Comparison of ENCODE assay signal across 22 cellular contexts in genomic region chr10:21032587-21033319, GRCh38.
A peak's percentile ranks its signal among the peaks of the same experiment; 100 is the strongest.
DNase-seq lines count a peak whose midpoint lies in the region; ATAC-seq, FAIRE-seq and TF ChIP-seq lines count a peak whose summit lies in the region.
"Had no signal": no experiment of that assay in that cellular context is flagged by ENCODE, and none has a peak within 500 bp of the region (broad histone marks: within the 10 kb centered on the region; RNA-seq: fewer than 3 reads in every experiment).

No MANE protein-coding gene starts in this region.

- H3K9me2 ChIP-seq in hepatocyte (replicated peaks; ENCODE audit: insufficient read depth), result no peaks in the 10 kb centered on the region

- peaks cover 7% of the 10 kb centered on the region for H3K9me3 Mint-ChIP-seq in progenitor cell of endocrine pancreas (ENCODE audit: low read depth)

- no peaks in the 10 kb centered on the region for H4K20me1 ChIP-seq in hepatocyte (ENCODE audit: insufficient read depth, poor library complexity, severe bottlenecking)

- no peaks in the 10 kb centered on the region for H3K79me2 ChIP-seq in hepatocyte

- ATAC-seq in A549 (no peak), left lobe of liver (peak; percentile 79), foreskin keratinocyte (no peak), HG03135 (IDR thresholded peaks at IDR 0.05; ENCODE audit: unreplicated experiment) (no peak)

- peak overlapping the region; percentile 91 for H3K27ac Mint-ChIP-seq in progenitor cell of endocrine pancreas
- H3K27ac Mint-ChIP-seq: CD4-positive, alpha-beta memory T cell; HFFc6 had no signal

- H3K4me2 ChIP-seq in A549 (no peak overlapping the region), hepatocyte (no peak overlapping the region)

- H3K4me1 Mint-ChIP-seq in progenitor cell of endocrine pancreas (ENCODE audit: low read depth), result peaks cover 31% of the 10 kb centered on the region
- H3K4me1 Mint-ChIP-seq: CD4-positive, alpha-beta memory T cell had no signal

- CTCF ChIA-PET in A549 (lab: Yijun Ruan, JAX), result no interaction called here

- TF ChIP-seq CTCF in A549 (IDR thresholded peaks at IDR 0.05), result no peak
- TF ChIP-seq CTCF in progenitor cell of endocrine pancreas (IDR thresholded peaks at IDR 0.05; ENCODE audit: unreplicated experiment), result no peak
- no peak for TF ChIP-seq CTCF in foreskin keratinocyte (conservative IDR thresholded peaks at IDR 0.05)
- TF ChIP-seq CTCF in hepatocyte (IDR thresholded peaks at IDR 0.05; ENCODE audit: poor library complexity), result no peak

- H3K4me3 Mint-ChIP-seq in progenitor cell of endocrine pancreas (ENCODE audit: low read depth), result peak overlapping the region; percentile 13
- H3K4me3 Mint-ChIP-seq: CD4-positive, alpha-beta memory T cell; HFFc6 had no signal

- no peaks in the 10 kb centered on the region for H3K36me3 ChIP-seq in hepatocyte (replicated peaks; ENCODE audit: insufficient read depth, low read depth)
- H3K36me3 ChIP-seq: HAP-1 had no signal

- H3K4me1 ChIP-seq in A549, result peaks cover 6% of the 10 kb centered on the region; the same call in 2 of the 3 replicates
- no peaks in the 10 kb centered on the region for H3K4me1 ChIP-seq in foreskin keratinocyte
- H3K4me1 ChIP-seq in hepatocyte (ENCODE audit: insufficient read depth), result no peaks in the 10 kb centered on the region
- H3K4me1 ChIP-seq: HAP-1 had no signal

- FAIRE-seq in A549 (lab: Jason Lieb, UNC), result peak; percentile 68
- FAIRE-seq: D721Med, GM12891, GM18507, H54 had no signal

- no peak overlapping the region for H3K4me3 ChIP-seq in A549
- H3K4me3 ChIP-seq in hepatocyte, result no peak overlapping the region
- H3K4me3 ChIP-seq: HAP-1 had no signal

- no peak for TF ChIP-seq EP300 in A549 (IDR thresholded peaks at IDR 0.05)

- DNase-seq in A549 (ENCODE audit: low read depth in 1 of 2, low spot score in 1 of 2), result no peak
- peak; percentile 74 for DNase-seq in NCI-H146 (lab: John Stamatoyannopoulos, UW)
- no peak for DNase-seq in left lobe of liver (ENCODE audit: low spot score)
- DNase-seq in progenitor cell of endocrine pancreas (ENCODE audit: low spot score, unreplicated experiment), result no peak
- no peak for DNase-seq in foreskin keratinocyte
- no peak for DNase-seq in hepatocyte (ENCODE audit: low spot score)
- DNase-seq: 8988T; C1 segment of cervical spinal cord; CD4-positive, alpha-beta memory T cell; COR-L47; DMS 273 treated with DMSO at 0.1 percent for 48 hours; DMS79; EL; GDM1; GOT3; HFFc6 had no signal

- 69% methylated on average over 12 of the region's 12 CpGs for WGBS in A549 (ENCODE audit: missing lambda C conversion rate)
- 77% methylated on average over 12 of the region's 12 CpGs for WGBS in hepatocyte (ENCODE audit: low lambda C conversion rate, missing lambda C conversion rate)

- H3K9me3 ChIP-seq in A549 (peaks cover 4% of the 10 kb centered on the region; the same call in 1 of the 3 replicates), hepatocyte (ENCODE audit: low read depth) (no peaks in the 10 kb centered on the region)
- H3K9me3 ChIP-seq: HAP-1 had no signal

- no peak for TF ChIP-seq POLR2A in A549 (IDR thresholded peaks at IDR 0.05; ENCODE audit: low read length)

- POLR2A ChIA-PET in A549 (lab: Yijun Ruan, JAX), result no interaction called here

- no peaks in the 10 kb centered on the region for H3K27me3 Mint-ChIP-seq in progenitor cell of endocrine pancreas
- H3K27me3 Mint-ChIP-seq: CD4-positive, alpha-beta memory T cell had no signal

- H3K27me3 ChIP-seq in foreskin keratinocyte (no peaks in the 10 kb centered on the region), hepatocyte (no peaks in the 10 kb centered on the region)

- no peak for TF ChIP-seq RAD21 in A549 (conservative IDR thresholded peaks at IDR 0.05 in 1 of 2, IDR thresholded peaks at IDR 0.05 in 1 of 2)

- H3K36me3 Mint-ChIP-seq in progenitor cell of endocrine pancreas (ENCODE audit: insufficient read depth), result peaks cover 3% of the 10 kb centered on the region
- H3K36me3 Mint-ChIP-seq: CD4-positive, alpha-beta memory T cell had no signal

- H2AFZ ChIP-seq in hepatocyte, result no peak overlapping the region

- H3K27ac ChIP-seq in A549, result no peak overlapping the region
- H3K27ac ChIP-seq in foreskin keratinocyte, result no peak overlapping the region
- no peak overlapping the region for H3K27ac ChIP-seq in hepatocyte

TF ChIP-seq in A549, 52 proteins besides CTCF, POLR2A, EP300 and RAD21:
- TF ChIP-seq CBX8 (IDR thresholded peaks at IDR 0.05), result no peak
- no peak for TF ChIP-seq HMGXB4 (CRISPR knock-in tag; IDR thresholded peaks at IDR 0.05; ENCODE audit: borderline replicate concordance)
- TF ChIP-seq TFCP2L1 (CRISPR knock-in tag; IDR thresholded peaks at IDR 0.05), result no peak
- TF ChIP-seq ZFP36 (IDR thresholded peaks at IDR 0.05; ENCODE audit: borderline replicate concordance, partially characterized antibody), result no peak
- no peak for TF ChIP-seq KDM1A (IDR thresholded peaks at IDR 0.05; ENCODE audit: low read depth)
- no peak for TF ChIP-seq CBX2 (IDR thresholded peaks at IDR 0.05; ENCODE audit: borderline replicate concordance, low read depth)
- TF ChIP-seq FOSL2 (IDR thresholded peaks at IDR 0.05), result no peak
- TF ChIP-seq FOSL2 (CRISPR knock-in tag; IDR thresholded peaks at IDR 0.05), result no peak
- TF ChIP-seq BHLHE40 (IDR thresholded peaks at IDR 0.05; ENCODE audit: low read depth, low read length), result no peak
- TF ChIP-seq EHMT2 (IDR thresholded peaks at IDR 0.05; ENCODE audit: low read depth), result no peak
TF ChIP-seq in A549: peak in this region for 0.
